Comparison of ENCODE assay signal across 9 cellular contexts in the genomic region with DNA sequence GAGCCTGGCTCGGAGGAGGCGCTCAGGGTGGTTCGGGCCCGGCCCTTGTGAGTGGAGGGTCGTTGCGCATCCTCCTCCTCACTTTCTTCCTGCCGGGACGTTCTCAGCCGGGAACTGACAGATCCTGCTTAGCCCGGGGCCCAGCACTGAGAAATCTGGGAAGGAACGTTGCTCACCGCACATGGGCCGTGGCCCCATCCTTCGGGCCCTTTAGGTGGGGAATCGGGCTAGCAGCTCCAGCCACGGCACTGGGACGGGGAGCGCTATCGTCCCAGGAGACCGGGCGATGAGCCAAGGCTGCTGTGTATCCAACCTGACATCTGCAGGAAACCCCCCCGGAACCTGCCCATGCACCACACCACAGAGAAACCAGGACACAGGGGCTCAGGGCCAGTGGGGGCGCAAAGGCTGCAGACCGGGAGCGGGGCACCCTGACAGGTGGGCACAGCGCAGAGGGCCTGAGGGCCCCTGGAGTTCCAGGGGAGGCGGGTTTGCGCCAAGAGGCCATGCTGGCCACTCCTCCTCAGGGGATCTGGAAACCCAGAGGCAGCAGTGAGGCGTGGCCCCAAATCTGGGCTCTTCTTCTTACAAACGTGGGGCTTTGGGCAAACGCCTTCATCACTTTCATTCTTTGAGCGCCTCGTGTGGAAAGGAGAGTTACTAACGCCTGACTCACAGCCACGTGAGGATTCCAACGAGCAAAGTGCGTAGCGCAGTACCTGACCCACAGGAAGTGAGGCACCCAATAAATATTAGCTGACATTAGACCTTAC. TPM values are rescaled to one million over a fixed set of nuclear protein-coding genes. Genes with fewer than 3 reads are reported as not detected.
DNase-seq lines count a peak whose midpoint lies in the region; ATAC-seq and TF ChIP-seq lines count a peak whose summit lies in the region.
"Had no signal": no experiment of that assay in that cellular context is flagged by ENCODE, and none has a peak within 500 bp of the region (broad histone marks: within the 10 kb centered on the region; RNA-seq: fewer than 3 reads in every experiment).

A gene (minus strand): TSS at position 116 of the 773 bp plus-strand sequence. CDS start 4,659 bp downstream, outside the sequence.

- no peak for TF ChIP-seq EP300 in ovary (IDR thresholded peaks at IDR 0.05)

- peak within 1 kb of the TSS; percentile 95 for H3K4me3 Mint-ChIP-seq in Caco-2 (ENCODE audit: unreplicated experiment)
- H3K4me3 Mint-ChIP-seq in activated naive CD8-positive, alpha-beta T cell treated with anti-CD3 and anti-CD28 coated beads for 36 hours = peak within 1 kb of the TSS; percentile 80

- H3K36me3 ChIP-seq in Caco-2 (ENCODE audit: control insufficient read depth, insufficient read depth, low read length) (peaks cover 2% of the 10 kb centered on the region; the same call in 1 of the 2 replicates), SK-N-MC (ENCODE audit: insufficient read depth, low read length) (peaks cover 7% of the 10 kb centered on the region), ovary (no peaks in the 10 kb centered on the region), thymus (ENCODE audit: control insufficient read depth, insufficient read depth) (peaks cover 16% of the 10 kb centered on the region)

- no peak for TF ChIP-seq POLR2A in ovary (IDR thresholded peaks at IDR 0.05)

- POLR2A ChIA-PET in Caco-2 (lab: Charles Lee) = interaction anchor here (1.0 kb wide), 1 partner anchor 54 kb away, joined by 6 read pairs; a partner anchor contains a TSS

- intact Hi-C loops in Caco-2 (cut with micrococcal nuclease; ENCODE audit: unreplicated experiment) (loop anchor here (1.0 kb wide), 1 partner anchor 36 kb away; no protein-coding TSS in a partner anchor), head of caudate nucleus (cut with DNase I) (no loop called here), ovary (cut with DNase I) (no loop called here)

- H3K27me3 ChIP-seq in Caco-2 (replicated peaks; ENCODE audit: control insufficient read depth, insufficient read depth, low read length) = no peaks in the 10 kb centered on the region
- no peaks in the 10 kb centered on the region for H3K27me3 ChIP-seq in ovary
- H3K27me3 ChIP-seq in thymus (ENCODE audit: control insufficient read depth, insufficient read depth) = peaks cover 34% of the 10 kb centered on the region

- in situ Hi-C loops in KBM-7 (cut with MboI; ENCODE audit: low pct_unique_long_range_greater_than_20kb, low sequenced_read_pairs) = no loop called here

- no peaks in the 10 kb centered on the region for H3K9me3 Mint-ChIP-seq in Caco-2 (ENCODE audit: unreplicated experiment)
- no peaks in the 10 kb centered on the region for H3K9me3 Mint-ChIP-seq in activated naive CD8-positive, alpha-beta T cell treated with anti-CD3 and anti-CD28 coated beads for 36 hours

- ATAC-seq in GM19468 (IDR thresholded peaks at IDR 0.05; ENCODE audit: extremely low read depth, unreplicated experiment) = peak; percentile 49

- peaks cover 13% of the 10 kb centered on the region for H3K4me1 Mint-ChIP-seq in Caco-2 (ENCODE audit: low read depth, unreplicated experiment)
- H3K4me1 Mint-ChIP-seq in activated naive CD8-positive, alpha-beta T cell treated with anti-CD3 and anti-CD28 coated beads for 36 hours = peaks cover 19% of the 10 kb centered on the region

- H3K9ac ChIP-seq in SK-N-MC (ENCODE audit: insufficient read length) = no peak within 1 kb of the TSS

- peak; percentile 76 to 86 for DNase-seq in Caco-2
- DNase-seq in KBM-7 = peak; percentile 75
- DNase-seq in SK-N-MC (ENCODE audit: low read depth, low spot score) = no peak
- DNase-seq in activated naive CD8-positive, alpha-beta T cell treated with anti-CD3 and anti-CD28 coated beads for 36 hours = peak; percentile 79
- peak; percentile 44 to 93 (median 73) for DNase-seq in head of caudate nucleus
- DNase-seq in ovary = peak; percentile 75 to 89 (median 81)

- no TSS peak for BruUV-seq in Caco-2 (replicated peaks; lab: Mats Ljungman, UMichigan)

- H3K4me3 ChIP-seq in Caco-2 (ENCODE audit: low read depth, low read length) = peak within 1 kb of the TSS; percentile 39
- peak within 1 kb of the TSS; percentile 76 for H3K4me3 ChIP-seq in SK-N-MC
- peak within 1 kb of the TSS; percentile 36 for H3K4me3 ChIP-seq in ovary
- H3K4me3 ChIP-seq in thymus (ENCODE audit: low read length) = peak within 1 kb of the TSS; percentile 51

- CTCF ChIA-PET in Caco-2 (lab: Charles Lee) = interaction anchor here (0.6 to 1.1 kb wide), 3 partner anchors 15 to 854 kb away, joined by 4 read pairs; a partner anchor contains a TSS

- H3K9me3 ChIP-seq in Caco-2 (no peaks in the 10 kb centered on the region), SK-N-MC (ENCODE audit: low read depth, low read length) (no peaks in the 10 kb centered on the region), ovary (no peaks in the 10 kb centered on the region), thymus (ENCODE audit: control insufficient read depth) (no peaks in the 10 kb centered on the region)

- peaks cover 28% of the 10 kb centered on the region for H3K36me3 Mint-ChIP-seq in Caco-2 (ENCODE audit: insufficient read depth, unreplicated experiment)
- H3K36me3 Mint-ChIP-seq in activated naive CD8-positive, alpha-beta T cell treated with anti-CD3 and anti-CD28 coated beads for 36 hours = no peaks in the 10 kb centered on the region

- no peaks in the 10 kb centered on the region for H3K27me3 Mint-ChIP-seq in Caco-2 (ENCODE audit: insufficient read depth, unreplicated experiment)
- H3K27me3 Mint-ChIP-seq in activated naive CD8-positive, alpha-beta T cell treated with anti-CD3 and anti-CD28 coated beads for 36 hours = peaks cover 35% of the 10 kb centered on the region

- peak in 1 of 2 experiments; percentile 41 for TF ChIP-seq CTCF in Caco-2 (IDR thresholded peaks at IDR 0.05; ENCODE audit: insufficient read depth in 1 of 2, low read depth in 1 of 2, low read length in 1 of 2, severe bottlenecking in 1 of 2, unreplicated experiment in 1 of 2)
- peak; percentile 17 to 71 (median 70) for TF ChIP-seq CTCF in ovary (IDR thresholded peaks at IDR 0.05)

- peaks cover 6% of the 10 kb centered on the region; the same call in 1 of the 2 replicates for H3K4me1 ChIP-seq in Caco-2
- peaks cover 7% of the 10 kb centered on the region for H3K4me1 ChIP-seq in ovary (ENCODE audit: insufficient read depth)
- H3K4me1 ChIP-seq in thymus (ENCODE audit: control insufficient read depth, insufficient read depth, low read length) = peaks cover 10% of the 10 kb centered on the region

- peak within 1 kb of the TSS; percentile 55 for H3K27ac Mint-ChIP-seq in Caco-2 (ENCODE audit: unreplicated experiment)
- peak within 1 kb of the TSS; percentile 72 for H3K27ac Mint-ChIP-seq in activated naive CD8-positive, alpha-beta T cell treated with anti-CD3 and anti-CD28 coated beads for 36 hours

- H3K27ac ChIP-seq in SK-N-MC (no peak within 1 kb of the TSS), ovary (peak within 1 kb of the TSS; percentile 47 to 86), thymus (ENCODE audit: low read depth) (peak within 1 kb of the TSS; percentile 3)

- 0 to 1% (median 1%) methylated on average over 33 to 38 of the region's 38 CpGs for WGBS in ovary, 3 donors
- 1% methylated on average over 38 of the region's 38 CpGs for WGBS in thymus

RNA-seq across cellular contexts. Expression of the gene that starts here (rescaled TPM):
- total RNA-seq in Caco-2 (2022) = 2.8 and 3.5 TPM in 2 replicates
- 1 to 10 TPM; 2.7 to 2.8 TPM for total RNA-seq in activated naive CD8-positive, alpha-beta T cell treated with anti-CD3 and anti-CD28 coated beads for 36 hours
- total RNA-seq in ovary = 1 to 10 TPM in 2 of 7 donors, under 1 TPM in 4, not detected in 1; 0.43 to 1.8 (median 0.77) TPM
- polyA plus RNA-seq in ovary = under 1 TPM; 0.15 TPM
- 1.4 TPM for polyA plus RNA-seq in thymus
- total RNA-seq: subcutaneous adipose tissue had no signal
